In genomic region chr12:70615177-70615576, GRCh38 we compare ENCODE assay signal across 20 cellular contexts. TPM values are rescaled to one million over a fixed set of nuclear protein-coding genes. Genes with fewer than 3 reads are reported as not detected.
DNase-seq lines count a peak whose midpoint lies in the region; TF ChIP-seq lines count a peak whose summit lies in the region.
"Had no signal": no experiment of that assay in that cellular context is flagged by ENCODE, and none has a peak within 500 bp of the region (broad histone marks: within the 10 kb centered on the region; RNA-seq: fewer than 3 reads in every experiment).

No MANE protein-coding gene starts in this region.

- peaks cover 80% of the 10 kb centered on the region for H3K4me1 Mint-ChIP-seq in endothelial cell (ENCODE audit: unreplicated experiment)

- no peak for TF ChIP-seq CTCF in endothelial cell (IDR thresholded peaks at IDR 0.05; ENCODE audit: unreplicated experiment)
- TF ChIP-seq CTCF in vagina (IDR thresholded peaks at IDR 0.05) = no peak

- no peak for TF ChIP-seq POLR2A in vagina (IDR thresholded peaks at IDR 0.05)

- H3K27ac ChIP-seq in vagina = no peak overlapping the region
- H3K27ac ChIP-seq: A549; BLaER1 treated with 17β-estradiol and CSF1 and Interleukin-3, amounts not matched to agents 10 nM and 100 nM had no signal

- H3K9me3 ChIP-seq in vagina = no peaks in the 10 kb centered on the region
- H3K9me3 ChIP-seq: A549; BE2C; BLaER1 treated with 17β-estradiol and CSF1 and Interleukin-3, amounts not matched to agents 10 nM and 100 nM; HAP-1 had no signal

- H3K4me3 Mint-ChIP-seq in endothelial cell (ENCODE audit: unreplicated experiment) = peak overlapping the region; percentile 37
- H3K4me3 Mint-ChIP-seq: CD14-positive monocyte; CD4-positive, alpha-beta T cell; CD8-positive, alpha-beta memory T cell; HFFc6 had no signal

- H3K4me3 ChIP-seq in vagina = no peak overlapping the region
- H3K4me3 ChIP-seq: A549; BLaER1 treated with 17β-estradiol and CSF1 and Interleukin-3, amounts not matched to agents 10 nM and 100 nM; HAP-1 had no signal

- H3K27me3 Mint-ChIP-seq in endothelial cell (ENCODE audit: unreplicated experiment) = peaks cover 3% of the 10 kb centered on the region

- H3K4me1 ChIP-seq in vagina = no peaks in the 10 kb centered on the region
- H3K4me1 ChIP-seq: A549; BE2C; BLaER1 treated with 17β-estradiol and CSF1 and Interleukin-3, amounts not matched to agents 10 nM and 100 nM had no signal

- H3K36me3 Mint-ChIP-seq in endothelial cell (ENCODE audit: low read depth, unreplicated experiment) = peaks cover 52% of the 10 kb centered on the region
- H3K36me3 Mint-ChIP-seq: CD14-positive monocyte; CD8-positive, alpha-beta memory T cell had no signal

- no peaks in the 10 kb centered on the region for H3K9me3 Mint-ChIP-seq in endothelial cell (ENCODE audit: unreplicated experiment)
- H3K9me3 Mint-ChIP-seq: CD14-positive monocyte; CD4-positive, alpha-beta T cell; CD8-positive, alpha-beta memory T cell; HFFc6 had no signal

- H3K27ac Mint-ChIP-seq in endothelial cell (ENCODE audit: unreplicated experiment) = peak overlapping the region; percentile 37
- H3K27ac Mint-ChIP-seq: CD14-positive monocyte; CD4-positive, alpha-beta T cell; CD8-positive, alpha-beta memory T cell; HFFc6 had no signal

- no peaks in the 10 kb centered on the region for H3K36me3 ChIP-seq in vagina
- H3K36me3 ChIP-seq: BLaER1 treated with 17β-estradiol and CSF1 and Interleukin-3, amounts not matched to agents 10 nM and 100 nM; HAP-1 had no signal

- H3K27me3 ChIP-seq in vagina = no peaks in the 10 kb centered on the region
- H3K27me3 ChIP-seq: BE2C had no signal

- intact Hi-C loops in vagina (cut with DNase I) = no loop called here

- peak; percentile 4 for DNase-seq in NCI-H2171 treated with DMSO at 0.1 percent for 48 hours (lab: John Stamatoyannopoulos, UW)
- DNase-seq in NCI-H2171 (lab: John Stamatoyannopoulos, UW) = no peak
- no peak for DNase-seq in endothelial cell (ENCODE audit: low spot score)
- peak; percentile 34 for DNase-seq in myocyte (ENCODE audit: low read depth)
- no peak for DNase-seq in mucosa of gallbladder (ENCODE audit: low spot score)
- no peak for DNase-seq in vagina (ENCODE audit: extremely low spot score in 2 of 2)
- DNase-seq: 8988T; ACHN; AML-193; BE2C; CD4-positive, alpha-beta T cell; CD8-positive, alpha-beta memory T cell; DMS153; DND-41; GOT3; HFFc6 had no signal

RNA-seq across cellular contexts. Expression of gene PTPRB, which starts 22.1 kb away (rescaled TPM):
- total RNA-seq in endothelial cell (ENCODE audit: unreplicated experiment) = 162 TPM
- 2.0 and 2.3 TPM in 2 replicates for total RNA-seq in myocyte
- 2.9 TPM for polyA plus RNA-seq in myocyte (2012)
- 26.0 TPM for total RNA-seq in mucosa of gallbladder
- 21.9 TPM for total RNA-seq in vagina
- total RNA-seq: CD4-positive, alpha-beta T cell; CD8-positive, alpha-beta memory T cell had no signal
- polyA plus RNA-seq: CD14-positive monocyte; CD8-positive, alpha-beta memory T cell had no signal

Comparison
In these comparisons a context has a peak if more than half of its experiments do, and no peak if none do; other contexts are left out.
1. DNase-seq: peak in NCI-H2171 treated with DMSO at 0.1 percent for 48 hours (single experiment) and myocyte (single experiment); none in NCI-H2171 (single experiment), endothelial cell (single experiment), mucosa of gallbladder (single experiment) and vagina (0 of 2).